Comparison of ENCODE assay signal across 11 cellular contexts in genomic region chr20:16709017-16709416, GRCh38. TPM values are rescaled to one million over a fixed set of nuclear protein-coding genes. Genes with fewer than 3 reads are reported as not detected.
DNase-seq lines count a peak whose midpoint lies in the region; ATAC-seq and TF ChIP-seq lines count a peak whose summit lies in the region.
"Had no signal": no experiment of that assay in that cellular context is flagged by ENCODE, and none has a peak within 500 bp of the region (broad histone marks: within the 10 kb centered on the region; RNA-seq: fewer than 3 reads in every experiment).

No MANE protein-coding gene starts in this region.

- H3K27me3 ChIP-seq in smooth muscle cell (ENCODE audit: low read depth) = no peaks in the 10 kb centered on the region
- H3K27me3 ChIP-seq in tibial artery = no peaks in the 10 kb centered on the region

- no peak overlapping the region for H3K4me2 ChIP-seq in smooth muscle cell

- intact Hi-C loops in activated CD8-positive, alpha-beta T cell treated with anti-CD3 and anti-CD28 coated beads for 36 hours (cut with micrococcal nuclease) = no loop called here
- intact Hi-C loops in tibial artery (cut with DNase I; ENCODE audit: low total_unique reads) = no loop called here

- no peak for TF ChIP-seq CTCF in GM13976 (IDR thresholded peaks at IDR 0.05; ENCODE audit: borderline replicate concordance, control extremely low read depth, extremely low read depth, insufficient read depth, missing control alignments)
- TF ChIP-seq CTCF in activated CD8-positive, alpha-beta T cell treated with anti-CD3 and anti-CD28 coated beads for 36 hours (IDR thresholded peaks at IDR 0.05) = no peak
- TF ChIP-seq CTCF in smooth muscle cell (IDR thresholded peaks at IDR 0.05; ENCODE audit: borderline replicate concordance, insufficient read depth, poor library complexity, severe bottlenecking) = no peak
- no peak for TF ChIP-seq CTCF in tibial artery (IDR thresholded peaks at IDR 0.05)

- H3K4me3 Mint-ChIP-seq in activated CD8-positive, alpha-beta T cell treated with anti-CD3 and anti-CD28 coated beads for 36 hours = no peak overlapping the region

- H3K36me3 Mint-ChIP-seq in activated CD8-positive, alpha-beta T cell treated with anti-CD3 and anti-CD28 coated beads for 36 hours (ENCODE audit: low read depth) = no peaks in the 10 kb centered on the region

- H3K9ac ChIP-seq in smooth muscle cell (ENCODE audit: low read depth) = no peak overlapping the region

- H3K4me1 ChIP-seq in smooth muscle cell (ENCODE audit: low read depth) (no peaks in the 10 kb centered on the region), tibial artery (no peaks in the 10 kb centered on the region)

- in situ Hi-C loops in GM13976 (cut with MboI; ENCODE audit: low sequenced_read_pairs, unreplicated experiment) (no loop called here), ACHN (cut with HindIII; ENCODE audit: low pct_ligation_motif_present, low pct_unique_long_range_greater_than_20kb, low sequenced_read_pairs) (no loop called here)

- no peak overlapping the region for H3K27ac Mint-ChIP-seq in activated CD8-positive, alpha-beta T cell treated with anti-CD3 and anti-CD28 coated beads for 36 hours

- H3K9me3 ChIP-seq in smooth muscle cell (replicated peaks; ENCODE audit: low read depth) (no peaks in the 10 kb centered on the region), tibial artery (no peaks in the 10 kb centered on the region)

- H3K4me3 ChIP-seq in smooth muscle cell (no peak overlapping the region), tibial artery (no peak overlapping the region)
- H3K4me3 ChIP-seq: SK-N-MC had no signal

- H3K9me3 Mint-ChIP-seq in activated CD8-positive, alpha-beta T cell treated with anti-CD3 and anti-CD28 coated beads for 36 hours = peaks cover 3% of the 10 kb centered on the region

- CTCF ChIA-PET in activated CD8-positive, alpha-beta T cell treated with anti-CD3 and anti-CD28 coated beads for 36 hours (lab: Charles Lee) = interaction anchor here (2.9 kb wide), 1 partner anchor 52 kb away, joined by 8 read pairs; no protein-coding TSS in a partner anchor

- H3K27me3 Mint-ChIP-seq in activated CD8-positive, alpha-beta T cell treated with anti-CD3 and anti-CD28 coated beads for 36 hours = peaks cover 7% of the 10 kb centered on the region

- H3K27ac ChIP-seq in smooth muscle cell (ENCODE audit: low read depth) (no peak overlapping the region), tibial artery (no peak overlapping the region)
- H3K27ac ChIP-seq: SK-N-MC had no signal

- peaks cover 21% of the 10 kb centered on the region for H3K4me1 Mint-ChIP-seq in activated CD8-positive, alpha-beta T cell treated with anti-CD3 and anti-CD28 coated beads for 36 hours (ENCODE audit: low read depth)

- no peaks in the 10 kb centered on the region for H3K79me2 ChIP-seq in smooth muscle cell (ENCODE audit: low read depth)

- POLR2A ChIA-PET in activated CD8-positive, alpha-beta T cell treated with anti-CD3 and anti-CD28 coated beads for 36 hours (lab: Charles Lee) = no interaction called here

- H4K20me1 ChIP-seq in smooth muscle cell (ENCODE audit: low read depth) = no peaks in the 10 kb centered on the region

- no peak overlapping the region for H2AFZ ChIP-seq in smooth muscle cell (ENCODE audit: low read depth)

- DNase-seq in GM13976 (ENCODE audit: low spot score) (peak; percentile 45), smooth muscle cell (lab: John Stamatoyannopoulos, UW; ENCODE audit: unreplicated experiment) (no peak), NCI-H1417 treated with DMSO at 0.1 percent for 48 hours (lab: John Stamatoyannopoulos, UW) (no peak), tibial artery (no peak), ACHN (no peak)
- DNase-seq in activated CD8-positive, alpha-beta T cell treated with anti-CD3 and anti-CD28 coated beads for 36 hours = peak; percentile 46
- DNase-seq: head of caudate nucleus had no signal

- H3F3A ChIP-seq in smooth muscle cell (ENCODE audit: low read depth) = no peaks in the 10 kb centered on the region

- ATAC-seq in GM19455 (IDR thresholded peaks at IDR 0.05; ENCODE audit: unreplicated experiment) = peak; percentile 81
- peak; percentile 74 for ATAC-seq in HG03103 (IDR thresholded peaks at IDR 0.05; ENCODE audit: low read depth, unreplicated experiment)
- ATAC-seq in activated CD8-positive, alpha-beta T cell treated with anti-CD3 and anti-CD28 coated beads for 36 hours = peak; percentile 87

- H3K36me3 ChIP-seq in smooth muscle cell (ENCODE audit: low read depth) (no peaks in the 10 kb centered on the region), tibial artery (no peaks in the 10 kb centered on the region)

RNA-seq across cellular contexts. Expression of gene SNRPB2, which starts 20.8 kb away (rescaled TPM):
- 100 to 1,000 TPM; 105 to 108 TPM for total RNA-seq in activated CD8-positive, alpha-beta T cell treated with anti-CD3 and anti-CD28 coated beads for 36 hours
- total RNA-seq in smooth muscle cell = 68.4 and 87.6 TPM in 2 replicates
- polyA plus RNA-seq in smooth muscle cell = 90.6 and 105 TPM in 2 replicates

RNA-seq across cellular contexts. Expression of gene OTOR, which starts 39.1 kb away (rescaled TPM):
- not detected for total RNA-seq in activated CD8-positive, alpha-beta T cell treated with anti-CD3 and anti-CD28 coated beads for 36 hours
- total RNA-seq in smooth muscle cell = not detected in 2 replicates
- not detected in 2 replicates for polyA plus RNA-seq in smooth muscle cell
- total RNA-seq: astrocyte had no signal

Comparison
In these comparisons a context has a peak if more than half of its experiments do, and no peak if none do; other contexts are left out.
1. DNase-seq: peak in GM13976 (single experiment) and activated CD8-positive, alpha-beta T cell treated with anti-CD3 and anti-CD28 coated beads for 36 hours (single experiment); none in smooth muscle cell (single experiment), NCI-H1417 treated with DMSO at 0.1 percent for 48 hours (single experiment), tibial artery (0 of 2) and ACHN (single experiment).
2. Peak in every context shown above with its lines, with median percentiles within 50 percentile points of each other: ATAC-seq.